17 cellular contexts compared by ENCODE assay signal in the genomic region with DNA sequence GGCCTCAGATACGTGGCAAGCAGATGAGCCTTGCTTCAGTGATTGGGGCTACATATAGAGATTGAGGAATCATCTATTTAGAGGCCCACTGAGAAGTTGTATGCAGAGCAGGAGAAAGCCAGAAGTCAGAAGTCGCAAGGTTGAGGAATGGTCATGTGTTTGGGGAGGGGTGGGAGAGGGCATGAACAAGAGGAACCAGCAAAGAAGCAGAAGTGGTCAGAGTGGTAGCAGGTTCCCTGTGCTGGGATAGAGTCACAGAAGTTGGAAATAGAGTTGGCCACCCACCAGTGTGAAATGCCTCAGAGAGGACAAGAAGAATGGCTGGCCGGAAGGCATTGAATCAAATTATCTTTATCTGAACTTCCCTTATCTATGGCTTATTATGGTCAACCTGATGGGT. TPM values are rescaled to one million over a fixed set of nuclear protein-coding genes. Genes with fewer than 3 reads are reported as not detected.
DNase-seq lines count a peak whose midpoint lies in the region; ATAC-seq, FAIRE-seq and TF ChIP-seq lines count a peak whose summit lies in the region.
"Had no signal": no experiment of that assay in that cellular context is flagged by ENCODE, and none has a peak within 500 bp of the region (broad histone marks: within the 10 kb centered on the region; RNA-seq: fewer than 3 reads in every experiment).

No MANE protein-coding gene starts in this region.

- CTCF ChIA-PET in activated naive CD4-positive, alpha-beta T cell treated with anti-CD3 and anti-CD28 coated beads, Interleukin-2, amount 10 ng/mL, durations not matched to agents 7 days and 5 days (lab: Charles Lee): no interaction called here
- CTCF ChIA-PET in activated naive CD4-positive, alpha-beta T cell treated with anti-CD3 and anti-CD28 coated beads for 36 hours (lab: Charles Lee): interaction anchor here (0.6 to 0.9 kb wide), 2 partner anchors 8 to 1010 kb away, joined by 4 to 6 read pairs; no protein-coding TSS in a partner anchor
- CTCF ChIA-PET in K562 (lab: Yijun Ruan, JAX; ENCODE audit: low intra/inter-chr PET ratio): no interaction called here

- no peaks in the 10 kb centered on the region for H3K79me2 ChIP-seq in K562 (ENCODE audit: control insufficient read depth, insufficient read depth, low read length)

- no peak for TF ChIP-seq POLR2A in K562 (conservative IDR thresholded peaks at IDR 0.05)
- no peak for TF ChIP-seq POLR2A in transverse colon (IDR thresholded peaks at IDR 0.05)

- no peaks in the 10 kb centered on the region for H3K27me3 Mint-ChIP-seq in activated naive CD4-positive, alpha-beta T cell treated with anti-CD3 and anti-CD28 coated beads, Interleukin-2, amount 10 ng/mL, durations not matched to agents 7 days and 5 days
- H3K27me3 Mint-ChIP-seq in activated naive CD4-positive, alpha-beta T cell treated with anti-CD3 and anti-CD28 coated beads for 36 hours (ENCODE audit: low read depth): no peaks in the 10 kb centered on the region
- H3K27me3 Mint-ChIP-seq: activated B cell treated with CpG ODN at 0.5 μM for 24 hours; activated naive CD8-positive, alpha-beta T cell; stimulated activated naive CD8-positive, alpha-beta T cell treated with anti-CD3 and anti-CD28 coated beads, Interleukin-15, Interleukin-2, amounts not matched to agents 100 ng/mL and 50 ng/mL, for 24 hours had no signal

- H3K9me1 ChIP-seq in K562 (ENCODE audit: control insufficient read depth, insufficient read depth, low read length): no peaks in the 10 kb centered on the region

- in situ Hi-C loops in K562 (cut with MboI): no loop called here
- in situ Hi-C loops in transverse colon (cut with MboI; ENCODE audit: low pct_ligation_motif_present in 1 of 4, low pct_unique_long_range_greater_than_20kb in 1 of 4, low sequenced_read_pairs in 3 of 4): no loop called here

- H3K4me3 ChIP-seq in K562: no peak overlapping the region
- no peak overlapping the region for H3K4me3 ChIP-seq in transverse colon
- H3K4me3 ChIP-seq: SK-N-MC had no signal

- no peak for DNase-seq in activated naive CD4-positive, alpha-beta T cell treated with anti-CD3 and anti-CD28 coated beads, Interleukin-2, amount 10 ng/mL, durations not matched to agents 7 days and 5 days
- no peak for DNase-seq in activated naive CD4-positive, alpha-beta T cell treated with anti-CD3 and anti-CD28 coated beads for 36 hours
- DNase-seq in K562 (ENCODE audit: extremely low read depth in 1 of 4, low spot score in 3 of 4) (no peak), medulla oblongata (ENCODE audit: extremely low spot score) (peak; percentile 88), transverse colon (peak; percentile 23), DMS 273 (lab: John Stamatoyannopoulos, UW; ENCODE audit: unreplicated experiment) (no peak), DMS53 treated with DMSO at 0.1 percent for 48 hours (lab: John Stamatoyannopoulos, UW; ENCODE audit: unreplicated experiment) (no peak)
- DNase-seq: 8988T; activated B cell treated with CpG ODN at 0.5 μM for 24 hours; activated CD8-positive, alpha-beta memory T cell treated with anti-CD3 and anti-CD28 coated beads, Interleukin-2, amount 50 U/mL, for 48 hours had no signal

- 63% methylated on average over 3 of the region's 3 CpGs for WGBS in K562 (ENCODE audit: insufficient coverage, low coverage, missing lambda C conversion rate)
- 91 to 92% methylated on average over 2 to 3 of the region's 3 CpGs for WGBS in transverse colon (ENCODE audit: low coverage in 1 of 2), 2 donors

- peaks cover 11% of the 10 kb centered on the region for H3K4me1 Mint-ChIP-seq in activated naive CD4-positive, alpha-beta T cell treated with anti-CD3 and anti-CD28 coated beads, Interleukin-2, amount 10 ng/mL, durations not matched to agents 7 days and 5 days
- peaks cover 20% of the 10 kb centered on the region for H3K4me1 Mint-ChIP-seq in activated naive CD4-positive, alpha-beta T cell treated with anti-CD3 and anti-CD28 coated beads for 36 hours (ENCODE audit: low read depth)

- no peaks in the 10 kb centered on the region for H3K4me1 ChIP-seq in K562 (replicated peaks in 1 of 2; ENCODE audit: control insufficient read depth in 2 of 2, insufficient read depth in 2 of 2, low read length in 2 of 2)
- peaks cover 0 to 7% (median 0%) of the 10 kb centered on the region in 4 donors for H3K4me1 ChIP-seq in transverse colon

- H3K9me3 ChIP-seq in K562 (replicated peaks; ENCODE audit: control insufficient read depth, insufficient read depth, low read depth, low read length) (no peaks in the 10 kb centered on the region), transverse colon (no peaks in the 10 kb centered on the region)

- no peak overlapping the region for H2AFZ ChIP-seq in K562 (ENCODE audit: low read depth, low read length)

- TF ChIP-seq EP300 in K562 (IDR thresholded peaks at IDR 0.05; ENCODE audit: low read length): no peak
- no peak for TF ChIP-seq EP300 in transverse colon (IDR thresholded peaks at IDR 0.05; ENCODE audit: low read depth)

- intact Hi-C loops in activated naive CD4-positive, alpha-beta T cell treated with anti-CD3 and anti-CD28 coated beads for 36 hours (cut with micrococcal nuclease): no loop called here
- intact Hi-C loops in K562 (cut with micrococcal nuclease) (no loop called here), transverse colon (cut with DNase I; ENCODE audit: low total_unique reads) (no loop called here)

- no peak overlapping the region for H3K27ac ChIP-seq in K562 (ENCODE audit: extremely low read depth, low read depth, low read length)
- H3K27ac ChIP-seq in transverse colon: no peak overlapping the region
- H3K27ac ChIP-seq: SK-N-MC had no signal

- no TSS peak for BruUV-seq in K562 (replicated peaks; lab: Mats Ljungman, UMichigan)

- no peaks in the 10 kb centered on the region for H3K27me3 ChIP-seq in K562 (ENCODE audit: control insufficient read depth in 2 of 2, insufficient read depth in 2 of 2, low read length in 2 of 2)
- no peaks in the 10 kb centered on the region for H3K27me3 ChIP-seq in transverse colon

- no peak overlapping the region for H3K4me3 Mint-ChIP-seq in activated naive CD4-positive, alpha-beta T cell treated with anti-CD3 and anti-CD28 coated beads, Interleukin-2, amount 10 ng/mL, durations not matched to agents 7 days and 5 days
- no peak overlapping the region for H3K4me3 Mint-ChIP-seq in activated naive CD4-positive, alpha-beta T cell treated with anti-CD3 and anti-CD28 coated beads for 36 hours
- H3K4me3 Mint-ChIP-seq: activated B cell treated with CpG ODN at 0.5 μM for 24 hours; activated naive CD8-positive, alpha-beta T cell; stimulated activated naive CD8-positive, alpha-beta T cell treated with anti-CD3 and anti-CD28 coated beads, Interleukin-15, Interleukin-2, amounts not matched to agents 100 ng/mL and 50 ng/mL, for 24 hours had no signal

- H3K36me3 ChIP-seq in K562 (ENCODE audit: control insufficient read depth, insufficient read depth, low read length): peaks cover 13% of the 10 kb centered on the region; the same call in 2 of the 3 replicates
- peaks cover 0 to 8% (median 0%) of the 10 kb centered on the region in 4 donors for H3K36me3 ChIP-seq in transverse colon

- TF ChIP-seq CTCF in K562 (IDR thresholded peaks at IDR 0.05 in 2 of 3, conservative IDR thresholded peaks at IDR 0.05 in 1 of 3; ENCODE audit: insufficient read depth in 2 of 3, low read depth in 1 of 3, low read length in 3 of 3) (no peak), transverse colon (IDR thresholded peaks at IDR 0.05) (no peak)

- ATAC-seq in K562 (no peak), GM21786 (IDR thresholded peaks at IDR 0.05; ENCODE audit: unreplicated experiment) (no peak)

- peaks cover 22% of the 10 kb centered on the region for H3K36me3 Mint-ChIP-seq in activated naive CD4-positive, alpha-beta T cell treated with anti-CD3 and anti-CD28 coated beads, Interleukin-2, amount 10 ng/mL, durations not matched to agents 7 days and 5 days
- H3K36me3 Mint-ChIP-seq in activated naive CD4-positive, alpha-beta T cell treated with anti-CD3 and anti-CD28 coated beads for 36 hours (ENCODE audit: low read depth): peaks cover 6% of the 10 kb centered on the region

- H4K20me1 ChIP-seq in K562 (replicated peaks; ENCODE audit: control insufficient read depth, insufficient read depth, low read length): no peaks in the 10 kb centered on the region

- TF ChIP-seq RAD21 in K562 (CRISPR knock-in tag; conservative IDR thresholded peaks at IDR 0.05 in 1 of 2, IDR thresholded peaks at IDR 0.05 in 1 of 2): no peak

- no peak overlapping the region for H3K9ac ChIP-seq in K562 (ENCODE audit: insufficient read depth in 1 of 2, low read depth in 2 of 2, low read length in 2 of 2)

- H3K27ac Mint-ChIP-seq in activated naive CD4-positive, alpha-beta T cell treated with anti-CD3 and anti-CD28 coated beads, Interleukin-2, amount 10 ng/mL, durations not matched to agents 7 days and 5 days: peak overlapping the region; percentile 15
- H3K27ac Mint-ChIP-seq in activated naive CD4-positive, alpha-beta T cell treated with anti-CD3 and anti-CD28 coated beads for 36 hours: no peak overlapping the region
- H3K27ac Mint-ChIP-seq: activated B cell treated with CpG ODN at 0.5 μM for 24 hours; activated naive CD8-positive, alpha-beta T cell; stimulated activated naive CD8-positive, alpha-beta T cell treated with anti-CD3 and anti-CD28 coated beads, Interleukin-15, Interleukin-2, amounts not matched to agents 100 ng/mL and 50 ng/mL, for 24 hours had no signal

- POLR2A ChIA-PET in K562 (lab: Yijun Ruan, JAX): interaction anchor here (1.2 to 1.8 kb wide), 2 partner anchors 8 to 12 kb away, joined by 3 to 4 read pairs; no protein-coding TSS in a partner anchor

- peak; percentile 19 for FAIRE-seq in K562 (lab: Jason Lieb, UNC)
- FAIRE-seq: frontal cortex, H1, keratinocyte had no signal

- no peak overlapping the region for H3K4me2 ChIP-seq in K562 (ENCODE audit: insufficient read depth, low read length)

- H3K9me3 Mint-ChIP-seq in activated naive CD4-positive, alpha-beta T cell treated with anti-CD3 and anti-CD28 coated beads, Interleukin-2, amount 10 ng/mL, durations not matched to agents 7 days and 5 days: no peaks in the 10 kb centered on the region
- no peaks in the 10 kb centered on the region for H3K9me3 Mint-ChIP-seq in activated naive CD4-positive, alpha-beta T cell treated with anti-CD3 and anti-CD28 coated beads for 36 hours
- H3K9me3 Mint-ChIP-seq: activated B cell treated with CpG ODN at 0.5 μM for 24 hours; stimulated activated naive CD8-positive, alpha-beta T cell treated with anti-CD3 and anti-CD28 coated beads, Interleukin-15, Interleukin-2, amounts not matched to agents 100 ng/mL and 50 ng/mL, for 24 hours had no signal

RNA-seq across cellular contexts. Expression of gene MAP3K3, which starts 19.5 kb away (rescaled TPM):
- 10 to 100 TPM; 28.8 to 29.6 TPM for total RNA-seq in activated naive CD4-positive, alpha-beta T cell treated with anti-CD3 and anti-CD28 coated beads for 36 hours
- total RNA-seq in K562 (2011; cell fraction: chromatin; rRNA removed; ENCODE audit: low replicate concordance): 42.0 and 66.8 TPM in 2 replicates
- 33.2 and 37.2 TPM in 2 replicates for total RNA-seq in K562 (2011; cell fraction: nucleolus; rRNA removed)
- total RNA-seq in K562 (2011; cell fraction: nucleoplasm; rRNA removed): 33.3 and 38.9 TPM in 2 replicates
- total RNA-seq in K562 (2014; rRNA removed) (11.7 and 14.6 TPM in 2 replicates), K562 (2014; rRNA removed; fragmentation: Illumina TruSeq; extraction: Trizol) (9.0 and 9.4 TPM in 2 replicates), K562 (2015; rRNA removed; fragmentation: Illumina TruSeq; extraction: Trizol) (12.7 and 12.8 TPM in 2 replicates), K562 (2021) (15.0 and 16.5 TPM in 2 replicates), transverse colon (10 to 100 TPM; 15.7 to 32.1 (median 24.7) TPM)
- polyA plus RNA-seq in K562 (2011; rRNA removed) (13.4 and 14.4 TPM in 2 replicates), K562 (2014; fragmentation: Illumina TruSeq; extraction: Trizol) (12.1 and 12.9 TPM in 2 replicates), K562 (2014; fragmentation: Nextera tagmentation; extraction: Ambion mirVana) (1 to 10 TPM in 1 of 2 experiments, under 1 TPM in 1; 0.69 to 1.7 TPM), K562 (2014; rRNA removed) (11.1 and 12.3 TPM in 2 replicates)
- polyA plus RNA-seq in K562 (2011; cell fraction: cytosol; rRNA removed): 10.7 and 12.3 TPM in 2 replicates
- polyA plus RNA-seq in K562 (2011; cell fraction: nucleus; rRNA removed): 35.2 and 39.7 TPM in 2 replicates
- 11.4 and 12.2 TPM in 2 replicates for polyA plus RNA-seq in K562 (2012)
- polyA minus RNA-seq in K562 (2011; rRNA and poly(A)+ RNA removed): 14.7 and 15.8 TPM in 2 replicates
- polyA minus RNA-seq in K562 (2011; cell fraction: cytosol; rRNA and poly(A)+ RNA removed): 11.4 and 12.7 TPM in 2 replicates
- 19.0 and 22.8 TPM in 2 replicates for polyA minus RNA-seq in K562 (2011; cell fraction: nucleus; rRNA and poly(A)+ RNA removed)

RNA-seq across cellular contexts. Expression of gene TACO1, which starts 41.0 kb away (rescaled TPM):
- 10 to 100 TPM; 27.6 to 28.9 TPM for total RNA-seq in activated naive CD4-positive, alpha-beta T cell treated with anti-CD3 and anti-CD28 coated beads for 36 hours
- 12.0 and 16.8 TPM in 2 replicates for total RNA-seq in K562 (2011; cell fraction: chromatin; rRNA removed; ENCODE audit: low replicate concordance)
- 12.2 TPM in 2 replicates for total RNA-seq in K562 (2011; cell fraction: nucleolus; rRNA removed)
- total RNA-seq in K562 (2011; cell fraction: nucleoplasm; rRNA removed): 11.5 and 13.8 TPM in 2 replicates
- 18.7 and 23.9 TPM in 2 replicates for total RNA-seq in K562 (2014; rRNA removed)
- total RNA-seq in K562 (2014; rRNA removed; fragmentation: Illumina TruSeq; extraction: Trizol): 24.7 and 25.2 TPM in 2 replicates
- total RNA-seq in K562 (2015; rRNA removed; fragmentation: Illumina TruSeq; extraction: Trizol): 29.6 and 30.9 TPM in 2 replicates
- 40.8 and 42.1 TPM in 2 replicates for total RNA-seq in K562 (2021)
- polyA plus RNA-seq in K562 (2011; rRNA removed): 26.9 and 33.2 TPM in 2 replicates
- polyA plus RNA-seq in K562 (2011; cell fraction: cytosol; rRNA removed): 24.0 and 38.5 TPM in 2 replicates
- polyA plus RNA-seq in K562 (2011; cell fraction: nucleus; rRNA removed): 15.0 and 17.0 TPM in 2 replicates
- polyA plus RNA-seq in K562 (2012): 25.8 and 34.2 TPM in 2 replicates
- polyA plus RNA-seq in K562 (2014; fragmentation: Illumina TruSeq; extraction: Trizol): 31.9 and 40.3 TPM in 2 replicates
- polyA plus RNA-seq in K562 (2014; fragmentation: Nextera tagmentation; extraction: Ambion mirVana): 10 to 100 TPM; 10.3 to 10.4 TPM
- 41.6 and 42.3 TPM in 2 replicates for polyA plus RNA-seq in K562 (2014; rRNA removed)
- 22.3 and 29.2 TPM in 2 replicates for polyA minus RNA-seq in K562 (2011; rRNA and poly(A)+ RNA removed)
- polyA minus RNA-seq in K562 (2011; cell fraction: cytosol; rRNA and poly(A)+ RNA removed): 9.6 and 15.9 TPM in 2 replicates
- 5.1 and 5.7 TPM in 2 replicates for polyA minus RNA-seq in K562 (2011; cell fraction: nucleus; rRNA and poly(A)+ RNA removed)
- total RNA-seq in transverse colon: 10 to 100 TPM in 3 of 4 donors, 1 to 10 TPM in 1; 4.6 to 79.7 (median 28.3) TPM

RNA-seq across cellular contexts. Expression of gene LIMD2, which starts 58.2 kb away (rescaled TPM):
- 100 to 1,000 TPM; 121 TPM for total RNA-seq in activated naive CD4-positive, alpha-beta T cell treated with anti-CD3 and anti-CD28 coated beads for 36 hours
- total RNA-seq in K562 (2011; cell fraction: chromatin; rRNA removed; ENCODE audit: low replicate concordance): 3.2 and 10.4 TPM in 2 replicates
- total RNA-seq in K562 (2011; cell fraction: nucleolus; rRNA removed): 9.2 and 10.3 TPM in 2 replicates
- total RNA-seq in K562 (2011; cell fraction: nucleoplasm; rRNA removed): 4.0 and 4.8 TPM in 2 replicates
- 7.6 and 8.7 TPM in 2 replicates for total RNA-seq in K562 (2014; rRNA removed)
- 0.70 and 0.76 TPM in 2 replicates for total RNA-seq in K562 (2014; rRNA removed; fragmentation: Illumina TruSeq; extraction: Trizol)
- total RNA-seq in K562 (2015; rRNA removed; fragmentation: Illumina TruSeq; extraction: Trizol): 2.1 and 2.7 TPM in 2 replicates
- 8.7 and 11.2 TPM in 2 replicates for total RNA-seq in K562 (2021)
- 5.6 and 5.8 TPM in 2 replicates for polyA plus RNA-seq in K562 (2011; rRNA removed)
- 4.3 and 9.2 TPM in 2 replicates for polyA plus RNA-seq in K562 (2011; cell fraction: cytosol; rRNA removed)
- polyA plus RNA-seq in K562 (2011; cell fraction: nucleus; rRNA removed): 13.6 and 28.0 TPM in 2 replicates
- polyA plus RNA-seq in K562 (2012): 4.9 and 8.0 TPM in 2 replicates
- 2.8 and 4.9 TPM in 2 replicates for polyA plus RNA-seq in K562 (2014; fragmentation: Illumina TruSeq; extraction: Trizol)
- polyA plus RNA-seq in K562 (2014; fragmentation: Nextera tagmentation; extraction: Ambion mirVana): under 1 TPM; 0.07 to 0.18 TPM
- 8.7 and 11.1 TPM in 2 replicates for polyA plus RNA-seq in K562 (2014; rRNA removed)
- polyA minus RNA-seq in K562 (2011; rRNA and poly(A)+ RNA removed): 0.88 and 0.93 TPM in 2 replicates
- polyA minus RNA-seq in K562 (2011; cell fraction: cytosol; rRNA and poly(A)+ RNA removed): 5.2 and 7.3 TPM in 2 replicates
- 5.6 and 7.0 TPM in 2 replicates for polyA minus RNA-seq in K562 (2011; cell fraction: nucleus; rRNA and poly(A)+ RNA removed)
- total RNA-seq in transverse colon: 10 to 100 TPM in 2 of 4 donors, 1 to 10 TPM in 2; 5.3 to 30.7 (median 12.2) TPM

Comparison
In these comparisons a context has a peak if more than half of its experiments do, and no peak if none do; other contexts are left out.
1. DNase-seq: peak in medulla oblongata (single experiment) and transverse colon (single experiment); none in activated naive CD4-positive, alpha-beta T cell treated with anti-CD3 and anti-CD28 coated beads, Interleukin-2, amount 10 ng/mL, durations not matched to agents 7 days and 5 days (single experiment), activated naive CD4-positive, alpha-beta T cell treated with anti-CD3 and anti-CD28 coated beads for 36 hours (single experiment), K562 (0 of 4), DMS 273 (single experiment) and DMS53 treated with DMSO at 0.1 percent for 48 hours (single experiment).